Comparison of ENCODE assay signal across 8 cellular contexts in genomic region chr6:108260809-108261569, GRCh38. TPM values are rescaled to one million over a fixed set of nuclear protein-coding genes. Genes with fewer than 3 reads are reported as not detected.
DNase-seq lines count a peak whose midpoint lies in the region; TF ChIP-seq lines count a peak whose summit lies in the region.

Gene SNX3, minus strand, starts transcription at chr6:108261040. Its CDS starts 119 bp downstream, at chr6:108260921.

- no peaks in the 10 kb centered on the region for H4K20me1 ChIP-seq in MM.1S (ENCODE audit: insufficient read depth, low read length)

- H3K27me3 ChIP-seq in HAP-1 (ENCODE audit: low read depth) (no peaks in the 10 kb centered on the region), MM.1S (replicated peaks; ENCODE audit: insufficient read depth, low read length) (no peaks in the 10 kb centered on the region), SJCRH30 (no peaks in the 10 kb centered on the region), stomach smooth muscle (ENCODE audit: control insufficient read depth in 1 of 2, insufficient read depth in 2 of 2, low read length in 2 of 2) (no peaks in the 10 kb centered on the region)

- H3K4me1 ChIP-seq in HAP-1, result peaks cover 12% of the 10 kb centered on the region
- H3K4me1 ChIP-seq in MM.1S (ENCODE audit: low read length), result no peaks in the 10 kb centered on the region
- H3K4me1 ChIP-seq in SJCRH30, result peaks cover 7% of the 10 kb centered on the region
- H3K4me1 ChIP-seq in stomach smooth muscle (ENCODE audit: control insufficient read depth, insufficient read depth, low read length), result peaks cover 2% of the 10 kb centered on the region

- H3K27me3 Mint-ChIP-seq in neural crest cell (ENCODE audit: low read depth), result peaks cover 3% of the 10 kb centered on the region

- H3K79me2 ChIP-seq in MM.1S (ENCODE audit: low read length), result peaks cover 48% of the 10 kb centered on the region

- peak within 1 kb of the TSS; percentile 89 for H2AFZ ChIP-seq in MM.1S (ENCODE audit: low read length)

- H3K27ac ChIP-seq in MM.1S (ENCODE audit: low read length) (peak within 1 kb of the TSS; percentile 93), SJCRH30 (peak within 1 kb of the TSS; percentile 65), stomach smooth muscle (ENCODE audit: low read length) (peak within 1 kb of the TSS; percentile 88)

- no peaks in the 10 kb centered on the region for H3K36me3 Mint-ChIP-seq in neural crest cell (ENCODE audit: low read depth)

- in situ Hi-C loops in HAP-1 (cut with MboI; ENCODE audit: low sequenced_read_pairs), result no loop called here

- H3K4me3 ChIP-seq in HAP-1 (peak within 1 kb of the TSS; percentile 92), MM.1S (ENCODE audit: low read length) (peak within 1 kb of the TSS; percentile 99), SJCRH30 (peak within 1 kb of the TSS; percentile 84), fibroblast of villous mesenchyme (ENCODE audit: low read depth, low read length) (peak within 1 kb of the TSS; percentile 98), stomach smooth muscle (ENCODE audit: low read length in 2 of 2) (peak within 1 kb of the TSS; percentile 89 to 95)

- H3F3A ChIP-seq in MM.1S (ENCODE audit: insufficient read depth, low read length), result peaks cover 16% of the 10 kb centered on the region

- peak within 1 kb of the TSS; percentile 76 for H3K4me2 ChIP-seq in MM.1S (ENCODE audit: low read depth, low read length)

- TF ChIP-seq CTCF in MM.1S (IDR thresholded peaks at IDR 0.05; ENCODE audit: low read length) (0 out of 2 replicates have a peak, but pooled peaks have one; percentile 5), fibroblast of villous mesenchyme (IDR thresholded peaks at IDR 0.05; ENCODE audit: insufficient read depth, low read depth, low read length) (no peak), neural crest cell (conservative IDR thresholded peaks at IDR 0.05) (no peak)

- peaks cover 20% of the 10 kb centered on the region for H3K4me1 Mint-ChIP-seq in neural crest cell

- no peaks in the 10 kb centered on the region for H3K9me3 Mint-ChIP-seq in neural crest cell

- peak within 1 kb of the TSS; percentile 70 for H3K27ac Mint-ChIP-seq in neural crest cell (ENCODE audit: unreplicated experiment)

- H3K4me3 Mint-ChIP-seq in neural crest cell, result peak within 1 kb of the TSS; percentile 88

- H3K9ac ChIP-seq in MM.1S (ENCODE audit: low read length) (peak within 1 kb of the TSS; percentile 89), stomach smooth muscle (ENCODE audit: low read length in 2 of 2) (peak within 1 kb of the TSS; percentile 91 to 96)

- H3K36me3 ChIP-seq in HAP-1 (replicated peaks) (peaks cover 12% of the 10 kb centered on the region), MM.1S (replicated peaks; ENCODE audit: insufficient read depth, low read length) (no peaks in the 10 kb centered on the region), SJCRH30 (peaks cover 3% of the 10 kb centered on the region; the same call in 1 of the 2 replicates), stomach smooth muscle (ENCODE audit: control insufficient read depth in 2 of 2, insufficient read depth in 2 of 2, low read length in 2 of 2) (no peaks in the 10 kb centered on the region)

- H3K9me2 ChIP-seq in MM.1S (replicated peaks; ENCODE audit: insufficient read depth, low read length), result no peaks in the 10 kb centered on the region

- H3K9me3 ChIP-seq in HAP-1, result no peaks in the 10 kb centered on the region
- H3K9me3 ChIP-seq in MM.1S (replicated peaks; ENCODE audit: insufficient read depth, low read length), result no peaks in the 10 kb centered on the region
- no peaks in the 10 kb centered on the region for H3K9me3 ChIP-seq in SJCRH30 (replicated peaks)
- H3K9me3 ChIP-seq in stomach smooth muscle (ENCODE audit: control insufficient read depth in 2 of 2, low read length in 2 of 2), result no peaks in the 10 kb centered on the region

- DNase-seq in GF-D8 (lab: John Stamatoyannopoulos, UW), result peak; percentile 90
- peak; percentile 94 to 98 for DNase-seq in HAP-1 (ENCODE audit: low spot score in 2 of 2)
- DNase-seq in MM.1S, result peak; percentile 90
- DNase-seq in SJCRH30, result peak; percentile 95 to 96
- DNase-seq in activated gamma-delta T cell treated with anti-CD3 and anti-CD28 coated beads, Interleukin-2, amount 50 U/mL, for 16 hours (ENCODE audit: low read depth), result peak; percentile 80
- DNase-seq in fibroblast of villous mesenchyme (ENCODE audit: low read depth), result peak; percentile 98
- peak; percentile 89 for DNase-seq in neural crest cell (ENCODE audit: low read depth, low spot score)

RNA-seq across cellular contexts. Expression of gene SNX3, which starts in this region (rescaled TPM):
- 189 and 209 TPM in 2 replicates for total RNA-seq in SJCRH30 (2014; rRNA removed; shearing (Covaris generic))
- total RNA-seq in fibroblast of villous mesenchyme (142 and 187 TPM in 2 replicates), neural crest cell (71.0 and 75.6 TPM in 2 replicates)

Comparison
In these comparisons a context has a peak if more than half of its experiments do, and no peak if none do; other contexts are left out.
1. Peak in every context shown above with its lines: DNase-seq, H3K4me3 ChIP-seq and H3K27ac ChIP-seq.